27 cellular contexts compared by ENCODE assay signal in genomic region chr4:41102360-41103092, GRCh38.
DNase-seq lines count a peak whose midpoint lies in the region; ATAC-seq, FAIRE-seq and TF ChIP-seq lines count a peak whose summit lies in the region.
"Had no signal": no experiment of that assay in that cellular context is flagged by ENCODE, and none has a peak within 500 bp of the region (broad histone marks: within the 10 kb centered on the region; RNA-seq: fewer than 3 reads in every experiment).

No MANE protein-coding gene starts in this region.

- H3K4me1 Mint-ChIP-seq in astrocyte (ENCODE audit: low read depth, unreplicated experiment): peaks cover 21% of the 10 kb centered on the region
- H3K4me1 Mint-ChIP-seq: activated CD4-positive, alpha-beta T cell treated with anti-CD3 and anti-CD28 coated beads for 36 hours; activated naive CD8-positive, alpha-beta T cell treated with anti-CD3 and anti-CD28 coated beads for 36 hours; naive thymus-derived CD4-positive, alpha-beta T cell had no signal

- no peak overlapping the region for H3K4me3 Mint-ChIP-seq in astrocyte (ENCODE audit: unreplicated experiment)
- H3K4me3 Mint-ChIP-seq: activated CD4-positive, alpha-beta T cell treated with anti-CD3 and anti-CD28 coated beads for 36 hours; activated naive CD8-positive, alpha-beta T cell treated with anti-CD3 and anti-CD28 coated beads for 36 hours; HFFc6; naive thymus-derived CD4-positive, alpha-beta T cell had no signal

- WGBS in small intestine, 3 donors: 83 to 87% (median 84%) methylated on average over 9 of the region's 9 CpGs

- FAIRE-seq in GM12891 (lab: Jason Lieb, UNC): peak; percentile 33
- FAIRE-seq in astrocyte (lab: Jason Lieb, UNC): no peak
- no peak for FAIRE-seq in small intestine (lab: Jason Lieb, UNC)

- H4K20me1 ChIP-seq in astrocyte (ENCODE audit: insufficient read depth, low read length) (peaks cover 23% of the 10 kb centered on the region), osteoblast (ENCODE audit: insufficient read depth, low read length) (no peaks in the 10 kb centered on the region)
- H4K20me1 ChIP-seq: BLaER1 treated with 17β-estradiol and CSF1 and Interleukin-3, amounts not matched to agents 10 nM and 100 nM had no signal

- no peaks in the 10 kb centered on the region for H3K9me3 Mint-ChIP-seq in astrocyte (ENCODE audit: unreplicated experiment)
- H3K9me3 Mint-ChIP-seq: activated naive CD8-positive, alpha-beta T cell treated with anti-CD3 and anti-CD28 coated beads for 36 hours; HFFc6 had no signal

- H3K9me3 ChIP-seq in astrocyte (ENCODE audit: insufficient read depth, low read depth, low read length) (no peaks in the 10 kb centered on the region), osteoblast (ENCODE audit: low read depth, low read length) (no peaks in the 10 kb centered on the region), small intestine (ENCODE audit: control insufficient read depth, low read depth) (no peaks in the 10 kb centered on the region)
- H3K9me3 ChIP-seq: ascending aorta, esophagus squamous epithelium, Peyer's patch, upper lobe of left lung had no signal

- no peak for TF ChIP-seq POLR2A in GM12891 (IDR thresholded peaks at IDR 0.05; ENCODE audit: low read depth, low read length)

- H3K27me3 ChIP-seq in astrocyte (ENCODE audit: insufficient read depth, low read length) (no peaks in the 10 kb centered on the region), osteoblast (ENCODE audit: insufficient read depth, low read length) (no peaks in the 10 kb centered on the region), small intestine (ENCODE audit: control insufficient read depth in 2 of 2, insufficient read depth in 2 of 2, low read length in 2 of 2) (no peaks in the 10 kb centered on the region)
- H3K27me3 ChIP-seq: ascending aorta; BLaER1 treated with 17β-estradiol and CSF1 and Interleukin-3, amounts not matched to agents 10 nM and 100 nM; esophagus squamous epithelium; Peyer's patch; upper lobe of left lung had no signal

- H2AFZ ChIP-seq in astrocyte (ENCODE audit: low read depth, low read length): no peak overlapping the region
- H2AFZ ChIP-seq in osteoblast (ENCODE audit: low read length): no peak overlapping the region
- H2AFZ ChIP-seq: GM23248 had no signal

- peaks cover 13% of the 10 kb centered on the region for H3K36me3 Mint-ChIP-seq in astrocyte (ENCODE audit: low read depth, unreplicated experiment)
- H3K36me3 Mint-ChIP-seq: activated naive CD8-positive, alpha-beta T cell treated with anti-CD3 and anti-CD28 coated beads for 36 hours; naive thymus-derived CD4-positive, alpha-beta T cell had no signal

- H3K9ac ChIP-seq in astrocyte (ENCODE audit: low read length): no peak overlapping the region
- H3K9ac ChIP-seq: BLaER1 treated with 17β-estradiol and CSF1 and Interleukin-3, amounts not matched to agents 10 nM and 100 nM; GM23248 had no signal

- no peak overlapping the region for H3K27ac ChIP-seq in astrocyte (ENCODE audit: low read depth, low read length)
- no peak overlapping the region for H3K27ac ChIP-seq in osteoblast (ENCODE audit: low read depth, low read length)
- H3K27ac ChIP-seq in small intestine (ENCODE audit: low read depth in 1 of 2, low read length in 1 of 2): no peak overlapping the region
- H3K27ac ChIP-seq: ascending aorta; BLaER1 treated with 17β-estradiol and CSF1 and Interleukin-3, amounts not matched to agents 10 nM and 100 nM; GM23248; Peyer's patch; upper lobe of left lung had no signal

- H3K4me1 ChIP-seq in astrocyte (ENCODE audit: insufficient read depth, low read length): no peaks in the 10 kb centered on the region
- H3K4me1 ChIP-seq in osteoblast (ENCODE audit: insufficient read depth, low read length): peaks cover 15% of the 10 kb centered on the region
- H3K4me1 ChIP-seq in small intestine (ENCODE audit: control insufficient read depth in 2 of 2, insufficient read depth in 1 of 2, low read depth in 1 of 2, low read length in 1 of 2): no peaks in the 10 kb centered on the region
- H3K4me1 ChIP-seq: Peyer's patch had no signal

- H3K4me2 ChIP-seq in astrocyte (ENCODE audit: low read length) (no peak overlapping the region), osteoblast (ENCODE audit: insufficient read depth, low read length) (no peak overlapping the region)
- H3K4me2 ChIP-seq: BLaER1 treated with 17β-estradiol and CSF1 and Interleukin-3, amounts not matched to agents 10 nM and 100 nM had no signal

- H3K27me3 Mint-ChIP-seq in astrocyte (ENCODE audit: low read depth, unreplicated experiment): no peaks in the 10 kb centered on the region

- H3K27ac Mint-ChIP-seq in astrocyte (ENCODE audit: unreplicated experiment): no peak overlapping the region
- H3K27ac Mint-ChIP-seq: activated CD4-positive, alpha-beta T cell treated with anti-CD3 and anti-CD28 coated beads for 36 hours; activated naive CD8-positive, alpha-beta T cell treated with anti-CD3 and anti-CD28 coated beads for 36 hours; HFFc6 had no signal

- no peak overlapping the region for H3K4me3 ChIP-seq in astrocyte (ENCODE audit: insufficient read depth, low read depth, low read length)
- H3K4me3 ChIP-seq in osteoblast (ENCODE audit: insufficient read depth, low read length): no peak overlapping the region
- H3K4me3 ChIP-seq in small intestine (ENCODE audit: low read depth in 1 of 2, low read length in 2 of 2): no peak overlapping the region
- H3K4me3 ChIP-seq: ascending aorta; BLaER1 treated with 17β-estradiol and CSF1 and Interleukin-3, amounts not matched to agents 10 nM and 100 nM; esophagus squamous epithelium; GM23248; Peyer's patch; upper lobe of left lung had no signal

- H3K79me2 ChIP-seq in astrocyte (ENCODE audit: insufficient read depth, low read length): peaks cover 35% of the 10 kb centered on the region
- peaks cover 73% of the 10 kb centered on the region for H3K79me2 ChIP-seq in osteoblast (ENCODE audit: insufficient read depth, low read length)

- H3K36me3 ChIP-seq in astrocyte (ENCODE audit: insufficient read depth, low read length): no peaks in the 10 kb centered on the region
- no peaks in the 10 kb centered on the region for H3K36me3 ChIP-seq in osteoblast (ENCODE audit: insufficient read depth, low read length)
- no peaks in the 10 kb centered on the region for H3K36me3 ChIP-seq in small intestine (ENCODE audit: control insufficient read depth in 2 of 2, insufficient read depth in 2 of 2, low read length in 2 of 2)
- H3K36me3 ChIP-seq: ascending aorta; BLaER1 treated with 17β-estradiol and CSF1 and Interleukin-3, amounts not matched to agents 10 nM and 100 nM; esophagus squamous epithelium; Peyer's patch; upper lobe of left lung had no signal

- DNase-seq in GM12891 (ENCODE audit: insufficient read length, low spot score) (no peak), NCI-H187 treated with DMSO at 0.1 percent for 48 hours (lab: John Stamatoyannopoulos, UW) (peak; percentile 81), astrocyte (ENCODE audit: low read depth) (peak; percentile 57), osteoblast (ENCODE audit: insufficient read length, low spot score, missing footprints) (peak; percentile 2), nucleus accumbens (lab: John Stamatoyannopoulos, UW) (no peak), small intestine (no peak)
- DNase-seq: activated CD4-positive, alpha-beta T cell treated with anti-CD3 and anti-CD28 coated beads for 36 hours; activated naive CD8-positive, alpha-beta T cell treated with anti-CD3 and anti-CD28 coated beads for 36 hours; activated T-cell treated with anti-CD3 and anti-CD28 coated beads for 4 hours; caudate nucleus; COR-L47; DND-41; esophagus squamous epithelium; foreskin melanocyte; GM23248; HFFc6; Karpas-422; left ventricle myocardium superior; naive thymus-derived CD4-positive, alpha-beta T cell; NCI-H1436 treated with DMSO at 0.1 percent for 48 hours; NCI-H446 treated with DMSO at 0.1 percent for 48 hours; Peyer's patch; SHP77 treated with DMSO at 0.1 percent for 48 hours; upper lobe of left lung had no signal

- no peak for ATAC-seq in GM19467 (IDR thresholded peaks at IDR 0.05; ENCODE audit: unreplicated experiment)
- ATAC-seq: activated CD4-positive, alpha-beta T cell treated with anti-CD3 and anti-CD28 coated beads for 36 hours; left ventricle myocardium superior; naive thymus-derived CD4-positive, alpha-beta T cell had no signal

- TF ChIP-seq CTCF in astrocyte (IDR thresholded peaks at IDR 0.05; ENCODE audit: insufficient read depth, low read depth, low read length) (no peak), osteoblast (IDR thresholded peaks at IDR 0.05; ENCODE audit: extremely low read depth, low read depth, low read length) (no peak)

TF ChIP-seq in GM12891, 5 proteins besides CTCF, POLR2A, EP300 and RAD21:
- no peak for TF ChIP-seq POU2F2 (IDR thresholded peaks at IDR 0.05; ENCODE audit: low read depth, low read length)
- no peak for TF ChIP-seq PAX5 (IDR thresholded peaks at IDR 0.05; ENCODE audit: insufficient read depth, low read length, severe bottlenecking)
- no peak for TF ChIP-seq SPI1 (IDR thresholded peaks at IDR 0.05; ENCODE audit: low read depth, low read length)
- TF ChIP-seq POLR2AphosphoS5 (IDR thresholded peaks at IDR 0.05; ENCODE audit: low read depth, low read length): no peak
- no peak for TF ChIP-seq TAF1 (IDR thresholded peaks at IDR 0.05; ENCODE audit: low read depth, low read length)
TF ChIP-seq in GM12891: peak in this region for 0.

Comparison
In these comparisons a context has a peak if more than half of its experiments do, and no peak if none do; other contexts are left out.
1. DNase-seq: peak in NCI-H187 treated with DMSO at 0.1 percent for 48 hours (single experiment), astrocyte (single experiment) and osteoblast (single experiment); none in GM12891 (single experiment), nucleus accumbens (0 of 56) and small intestine (single experiment).